ENCODE assay signal across 19 cellular contexts in genomic region chr19:19271828-19272599, GRCh38. TPM values are rescaled to one million over a fixed set of nuclear protein-coding genes. Genes with fewer than 3 reads are reported as not detected.
DNase-seq lines count a peak whose midpoint lies in the region; ATAC-seq and TF ChIP-seq lines count a peak whose summit lies in the region.
"Had no signal": no experiment of that assay in that cellular context is flagged by ENCODE, and none has a peak within 500 bp of the region (broad histone marks: within the 10 kb centered on the region; RNA-seq: fewer than 3 reads in every experiment).

No MANE protein-coding gene starts in this region.

- H3K36me3 Mint-ChIP-seq in T-helper 2 cell treated with Interferon-gamma antibody and Interleukin-4, amounts not matched to agents 5 μg/mL and 100 μg/mL, for 36 hours (ENCODE audit: low read depth): peaks cover 9% of the 10 kb centered on the region

- ATAC-seq in GM18868 (IDR thresholded peaks at IDR 0.05; ENCODE audit: unreplicated experiment) (no peak), GM18498 (IDR thresholded peaks at IDR 0.05; ENCODE audit: unreplicated experiment) (no peak), HG03469 (IDR thresholded peaks at IDR 0.05; ENCODE audit: unreplicated experiment) (no peak)

- H3K27ac ChIP-seq in Peyer's patch (peak overlapping the region in 3 of 4 donors; percentile 85 to 95 (median 88)), iPS-18a (ENCODE audit: low read length) (no peak overlapping the region)
- H3K27ac ChIP-seq: adrenal gland, thyroid gland had no signal

- H3K27ac Mint-ChIP-seq in T-helper 2 cell treated with Interferon-gamma antibody and Interleukin-4, amounts not matched to agents 5 μg/mL and 100 μg/mL, for 36 hours: no peak overlapping the region
- H3K27ac Mint-ChIP-seq: activated CD4-positive, alpha-beta memory T cell treated with anti-CD3 and anti-CD28 coated beads, Interleukin-2, amount 10 ng/mL, durations not matched to agents 7 days and 5 days had no signal

- H3K4me3 Mint-ChIP-seq in T-helper 2 cell treated with Interferon-gamma antibody and Interleukin-4, amounts not matched to agents 5 μg/mL and 100 μg/mL, for 36 hours: no peak overlapping the region
- H3K4me3 Mint-ChIP-seq: activated CD4-positive, alpha-beta memory T cell treated with anti-CD3 and anti-CD28 coated beads, Interleukin-2, amount 10 ng/mL, durations not matched to agents 7 days and 5 days had no signal

- no peak for TF ChIP-seq CTCF in Peyer's patch (IDR thresholded peaks at IDR 0.05)

- H3K9me3 Mint-ChIP-seq in T-helper 2 cell treated with Interferon-gamma antibody and Interleukin-4, amounts not matched to agents 5 μg/mL and 100 μg/mL, for 36 hours: no peaks in the 10 kb centered on the region
- H3K9me3 Mint-ChIP-seq: activated CD4-positive, alpha-beta memory T cell treated with anti-CD3 and anti-CD28 coated beads, Interleukin-2, amount 10 ng/mL, durations not matched to agents 7 days and 5 days had no signal

- H3K9me3 ChIP-seq in ES-I3 (ENCODE audit: control insufficient read depth, insufficient read depth, low read length) (no peaks in the 10 kb centered on the region), Peyer's patch (no peaks in the 10 kb centered on the region), iPS-18a (ENCODE audit: control insufficient read depth, low read depth, low read length) (no peaks in the 10 kb centered on the region), neuron (ENCODE audit: low read length) (no peaks in the 10 kb centered on the region)
- H3K9me3 ChIP-seq: adrenal gland, thyroid gland had no signal

- peak; percentile 44 to 86 for TF ChIP-seq POLR2A in Peyer's patch (IDR thresholded peaks at IDR 0.05)

- H3K4me1 Mint-ChIP-seq in T-helper 2 cell treated with Interferon-gamma antibody and Interleukin-4, amounts not matched to agents 5 μg/mL and 100 μg/mL, for 36 hours (ENCODE audit: low read depth): no peaks in the 10 kb centered on the region

- peak in 2 of 3 donors; percentile 62 to 79 for DNase-seq in Peyer's patch
- no peak for DNase-seq in T-helper 2 cell treated with Interferon-gamma antibody and Interleukin-4, amounts not matched to agents 5 μg/mL and 100 μg/mL, for 36 hours (ENCODE audit: low spot score)
- DNase-seq: activated CD4-positive, alpha-beta memory T cell treated with anti-CD3 and anti-CD28 coated beads, Interleukin-2, amount 10 ng/mL, durations not matched to agents 7 days and 5 days; adrenal gland; AML-193; GOT3; Kasumi-1; naive B cell; NCI-H1417 treated with DMSO at 0.1 percent for 48 hours; NCI-H446; right cardiac atrium; stimulated activated CD4-positive, alpha-beta T cell treated with anti-CD3 and anti-CD28 coated beads, Interleukin-2, amount 100 ng/mL, for 48 hours; thyroid gland had no signal

- H3K4me3 ChIP-seq in Peyer's patch (peak overlapping the region in 3 of 4 donors; percentile 45 to 78 (median 63)), iPS-18a (ENCODE audit: low read length) (peak overlapping the region; percentile 52), neuron (ENCODE audit: low read length) (peak overlapping the region; percentile 42)

- H3K36me3 ChIP-seq in ES-I3 (ENCODE audit: insufficient read depth, low read length): 0 out of 2 replicates have a peak, but pooled peaks cover 5% of the 10 kb centered on the region
- peaks cover 0 to 31% (median 0%) of the 10 kb centered on the region in 3 donors for H3K36me3 ChIP-seq in Peyer's patch
- H3K36me3 ChIP-seq in iPS-18a (ENCODE audit: control insufficient read depth, low read depth, low read length): peaks cover 7% of the 10 kb centered on the region
- H3K36me3 ChIP-seq in neuron (ENCODE audit: insufficient read depth, low read length): peaks cover 14% of the 10 kb centered on the region

- no peak overlapping the region for H2AFZ ChIP-seq in neuron (ENCODE audit: low read depth, low read length)

- H3K4me1 ChIP-seq in ES-I3 (ENCODE audit: insufficient read depth, low read length): no peaks in the 10 kb centered on the region
- peaks cover 0 to 27% (median 5%) of the 10 kb centered on the region in 4 donors for H3K4me1 ChIP-seq in Peyer's patch
- peaks cover 4% of the 10 kb centered on the region for H3K4me1 ChIP-seq in iPS-18a (ENCODE audit: control insufficient read depth, low read depth, low read length)
- H3K4me1 ChIP-seq in neuron (ENCODE audit: insufficient read depth, low read length): no peaks in the 10 kb centered on the region
- H3K4me1 ChIP-seq: adrenal gland had no signal

- peaks cover 20% of the 10 kb centered on the region for H3K27me3 Mint-ChIP-seq in T-helper 2 cell treated with Interferon-gamma antibody and Interleukin-4, amounts not matched to agents 5 μg/mL and 100 μg/mL, for 36 hours (ENCODE audit: low read depth)

- H3K9ac ChIP-seq in ES-I3 (ENCODE audit: low read depth, low read length) (peak overlapping the region; percentile 49), iPS-18a (ENCODE audit: low read length) (peak overlapping the region; percentile 16)

- H3K27me3 ChIP-seq in Peyer's patch (no peaks in the 10 kb centered on the region), iPS-18a (ENCODE audit: control insufficient read depth, insufficient read depth, low read length) (peaks cover 12% of the 10 kb centered on the region), neuron (ENCODE audit: insufficient read depth, low read length) (no peaks in the 10 kb centered on the region)
- H3K27me3 ChIP-seq: adrenal gland, thyroid gland had no signal

RNA-seq across cellular contexts. Expression of gene TM6SF2, which starts 1.1 kb away (rescaled TPM):
- total RNA-seq in Peyer's patch: 100 to 1,000 TPM in 3 of 4 donors, 10 to 100 TPM in 1; 31.4 to 534 (median 463) TPM
- total RNA-seq: activated CD4-positive, alpha-beta memory T cell treated with anti-CD3 and anti-CD28 coated beads, Interleukin-2, amount 10 ng/mL, durations not matched to agents 7 days and 5 days; thyroid gland had no signal

RNA-seq across cellular contexts. Expression of gene SUGP1, which starts 48.3 kb away (rescaled TPM):
- total RNA-seq in Peyer's patch: 10 to 100 TPM; 49.5 to 58.6 (median 55.2) TPM

RNA-seq across cellular contexts. Expression of gene MAU2, which starts 48.6 kb away (rescaled TPM):
- 100 to 1,000 TPM in 3 of 4 donors, 10 to 100 TPM in 1; 79.3 to 160 (median 130) TPM for total RNA-seq in Peyer's patch
